In the genomic region with DNA sequence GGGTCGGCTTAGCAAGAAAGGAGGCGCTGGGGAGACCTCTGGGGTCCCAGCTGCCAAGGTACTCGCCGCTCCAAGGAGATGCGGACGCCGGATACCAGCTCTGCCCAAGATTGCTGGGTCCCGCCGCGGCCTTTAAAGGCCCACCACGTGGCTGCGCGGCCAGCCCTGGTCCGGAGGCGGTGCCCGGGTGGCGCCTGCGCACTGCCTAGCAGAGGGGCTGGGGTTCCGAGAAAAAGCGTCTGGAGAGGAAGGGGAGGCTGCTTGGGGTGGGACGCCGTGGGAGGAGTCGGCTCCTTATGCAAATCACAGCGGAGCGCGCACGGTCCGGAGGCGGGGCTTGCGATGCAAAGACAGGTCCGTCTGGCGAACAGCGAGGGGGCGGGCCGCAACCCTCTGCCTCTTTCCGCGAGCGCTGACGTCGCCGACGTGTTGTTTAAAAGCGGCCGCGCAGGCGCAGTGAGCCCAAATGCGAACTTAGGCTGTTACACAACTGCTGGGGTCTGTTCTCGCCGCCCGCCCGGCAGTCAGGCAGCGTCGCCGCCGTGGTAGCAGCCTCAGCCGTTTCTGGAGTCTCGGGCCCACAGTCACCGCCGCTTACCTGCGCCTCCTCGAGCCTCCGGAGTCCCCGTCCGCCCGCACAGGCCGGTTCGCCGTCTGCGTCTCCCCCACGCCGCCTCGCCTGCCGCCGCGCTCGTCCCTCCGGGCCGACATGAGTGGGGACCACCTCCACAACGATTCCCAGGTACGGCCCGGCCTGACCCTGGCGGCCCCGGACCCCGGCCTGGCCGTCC, we compare ENCODE assay signal across 8 cellular contexts. TPM values are rescaled to one million over a fixed set of nuclear protein-coding genes. Genes with fewer than 3 reads are reported as not detected.
A peak's percentile ranks its signal among the peaks of the same experiment; 100 is the strongest.
DNase-seq lines count a peak whose midpoint lies in the region; ATAC-seq, FAIRE-seq and TF ChIP-seq lines count a peak whose summit lies in the region.

Gene TOP1 (plus strand): TSS at position 464 of the 791 bp plus-strand sequence. CDS start 246 bp downstream, at position 710.

- H3K27me3 ChIP-seq in HUES64 (ENCODE audit: insufficient read depth, low read length) (peaks cover 29% of the 10 kb centered on the region), OCI-LY1 (ENCODE audit: insufficient read depth, low read length) (no peaks in the 10 kb centered on the region)

- H3K27ac ChIP-seq in HUES64 (ENCODE audit: low read depth, low read length) (peak within 1 kb of the TSS; percentile 88), OCI-LY1 (ENCODE audit: low read depth, low read length, poor library complexity, severe bottlenecking) (peak within 1 kb of the TSS; percentile 70)

- ATAC-seq in GM21447 (IDR thresholded peaks at IDR 0.05; ENCODE audit: unreplicated experiment) = peak; percentile 94

- peak; percentile 90 for FAIRE-seq in endometrium (lab: Jason Lieb, UNC)

- H3K9me3 ChIP-seq in HUES64 (ENCODE audit: insufficient read depth, low read depth, low read length) = no peaks in the 10 kb centered on the region
- H3K9me3 ChIP-seq in OCI-LY1 (ENCODE audit: low read length) = no peaks in the 10 kb centered on the region

- H3K9me2 ChIP-seq in OCI-LY1 (ENCODE audit: low read depth, low read length) = no peaks in the 10 kb centered on the region

- H3K4me3 Mint-ChIP-seq in Calu3 (ENCODE audit: low read depth, unreplicated experiment) (peak within 1 kb of the TSS; percentile 83), mesothelial cell of epicardium (peak within 1 kb of the TSS; percentile 81)

- H3K4me1 Mint-ChIP-seq in Calu3 (ENCODE audit: low read depth, unreplicated experiment) (peaks cover 43% of the 10 kb centered on the region), mesothelial cell of epicardium (peaks cover 46% of the 10 kb centered on the region)

- CTCF ChIA-PET in Calu3 (lab: Charles Lee) = interaction anchor here (0.5 to 1.1 kb wide), 6 partner anchors 9 to 357 kb away, joined by 3 to 7 read pairs (median 4); no protein-coding TSS in a partner anchor

- H3K9me3 Mint-ChIP-seq in Calu3 (ENCODE audit: low read depth, unreplicated experiment) (no peaks in the 10 kb centered on the region), mesothelial cell of epicardium (no peaks in the 10 kb centered on the region)

- peak within 1 kb of the TSS; percentile 97 for H3K4me2 ChIP-seq in OCI-LY1 (ENCODE audit: low read length)

- peaks cover 49% of the 10 kb centered on the region for H3K79me2 ChIP-seq in OCI-LY1 (ENCODE audit: insufficient read depth, low read length)

- peak within 1 kb of the TSS; percentile 100 for H3K9ac ChIP-seq in HUES64 (ENCODE audit: low read depth, low read length)
- H3K9ac ChIP-seq in OCI-LY1 (ENCODE audit: low read length) = peak within 1 kb of the TSS; percentile 99

- H4K20me1 ChIP-seq in OCI-LY1 (ENCODE audit: insufficient read depth, low read length) = no peaks in the 10 kb centered on the region

- peak within 1 kb of the TSS; percentile 94 for H3K4me3 ChIP-seq in HUES64 (ENCODE audit: low read length)
- peak within 1 kb of the TSS; percentile 99 for H3K4me3 ChIP-seq in OCI-LY1 (ENCODE audit: low read depth, low read length, poor library complexity, severe bottlenecking)

- H3F3A ChIP-seq in OCI-LY1 (ENCODE audit: insufficient read depth, low read length) = no peaks in the 10 kb centered on the region

- H3K27ac Mint-ChIP-seq in Calu3 (ENCODE audit: unreplicated experiment) (peak within 1 kb of the TSS; percentile 97), mesothelial cell of epicardium (peak within 1 kb of the TSS; percentile 95)

- no peak for TF ChIP-seq CTCF in Calu3 (IDR thresholded peaks at IDR 0.05; ENCODE audit: unreplicated experiment)
- no peak for TF ChIP-seq CTCF in OCI-LY1 (IDR thresholded peaks at IDR 0.05; ENCODE audit: low read length)
- TF ChIP-seq CTCF in mesothelial cell of epicardium (IDR thresholded peaks at IDR 0.05; ENCODE audit: unreplicated experiment) = no peak

- intact Hi-C loops in Calu3 (cut with micrococcal nuclease; ENCODE audit: unreplicated experiment) = no loop called here

- no TSS peak for BruUV-seq in Calu3 (replicated peaks; lab: Mats Ljungman, UMichigan)

- H3K27me3 Mint-ChIP-seq in Calu3 (ENCODE audit: unreplicated experiment) (no peaks in the 10 kb centered on the region), mesothelial cell of epicardium (ENCODE audit: low read depth) (no peaks in the 10 kb centered on the region)

- peaks cover 17% of the 10 kb centered on the region for H3K36me3 ChIP-seq in HUES64 (ENCODE audit: insufficient read depth, low read length)
- H3K36me3 ChIP-seq in OCI-LY1 (ENCODE audit: insufficient read depth, low read length) = peaks cover 45% of the 10 kb centered on the region

- peaks cover 64% of the 10 kb centered on the region for H3K36me3 Mint-ChIP-seq in Calu3 (ENCODE audit: insufficient read depth, unreplicated experiment)
- no peaks in the 10 kb centered on the region for H3K36me3 Mint-ChIP-seq in mesothelial cell of epicardium

- under 1% methylated on average over 85 of the region's 85 CpGs for WGBS in HUES64

- peak; percentile 100 for DNase-seq in Calu3
- peak; percentile 100 for DNase-seq in activated CD8-positive, alpha-beta memory T cell treated with anti-CD3 and anti-CD28 coated beads, Interleukin-2, amount 50 U/mL, for 4 hours
- peak; percentile 99 to 100 for DNase-seq in mesothelial cell of epicardium (ENCODE audit: low spot score in 2 of 2, unreplicated experiment in 2 of 2)
- peak; percentile 100 for DNase-seq in stimulated activated CD8-positive, alpha-beta memory T cell treated with anti-CD3 and anti-CD28 coated beads, Interleukin-15, amount 100 ng/mL, for 48 hours (ENCODE audit: low read depth in 2 of 2)

- no peak within 1 kb of the TSS for H2AFZ ChIP-seq in OCI-LY1 (ENCODE audit: low read length)

- H3K4me1 ChIP-seq in HUES64 (ENCODE audit: insufficient read depth, low read length) = peaks cover 27% of the 10 kb centered on the region
- peaks cover 55% of the 10 kb centered on the region for H3K4me1 ChIP-seq in OCI-LY1 (ENCODE audit: insufficient read depth, low read length, severe bottlenecking)

RNA-seq across cellular contexts. Expression of gene TOP1, which starts in this region (rescaled TPM):
- 129 and 152 TPM in 2 replicates for total RNA-seq in Calu3 (2022)
- polyA plus RNA-seq in HUES64 (2013, experiment 1 of 2) = 85.0 TPM
- polyA plus RNA-seq in HUES64 (2013, experiment 2 of 2) = 89.4 TPM
- 76.0 to 78.6 TPM (median 76.7 TPM) in 3 replicates for total RNA-seq in mesothelial cell of epicardium

Comparison
In these comparisons a context has a peak if more than half of its experiments do, and no peak if none do; other contexts are left out.
1. Peak in every context shown above with its lines: DNase-seq, ATAC-seq, H3K4me3 ChIP-seq and H3K27ac ChIP-seq.